15 cellular contexts compared by ENCODE assay signal in the genomic region with DNA sequence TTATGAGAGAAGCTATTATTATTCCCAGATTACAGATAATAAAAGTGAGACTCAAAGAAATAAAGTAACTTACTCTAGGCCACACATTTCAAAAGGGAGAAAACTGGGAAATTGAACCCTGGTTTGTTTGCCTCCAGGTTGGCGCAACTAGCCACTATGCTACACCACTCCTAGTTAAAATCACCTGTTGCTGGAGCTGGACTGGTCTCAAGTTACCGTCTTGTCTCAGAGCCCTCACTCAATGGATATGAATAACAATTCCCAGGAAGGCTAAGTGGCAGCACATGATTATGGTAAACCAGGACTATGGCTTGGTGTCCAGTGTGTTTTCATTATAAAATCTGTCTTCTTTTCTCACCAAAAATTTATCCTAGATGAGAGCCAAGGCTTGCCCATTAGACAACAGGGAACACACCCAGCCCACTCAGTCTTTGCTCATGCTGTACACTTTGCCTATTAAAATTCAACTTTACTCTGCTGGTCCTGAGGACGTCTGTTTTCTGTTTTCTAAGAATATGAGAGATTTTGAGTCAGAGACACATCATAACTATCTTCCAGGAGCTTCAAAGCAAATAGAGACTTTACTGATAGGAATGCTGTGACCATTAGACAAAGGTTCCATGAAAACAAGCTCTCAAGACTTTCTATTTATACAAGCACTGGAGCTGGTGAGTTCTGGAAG. TPM values are rescaled to one million over a fixed set of nuclear protein-coding genes. Genes with fewer than 3 reads are reported as not detected.
DNase-seq lines count a peak whose midpoint lies in the region; TF ChIP-seq lines count a peak whose summit lies in the region.
"Had no signal": no experiment of that assay in that cellular context is flagged by ENCODE, and none has a peak within 500 bp of the region (broad histone marks: within the 10 kb centered on the region; RNA-seq: fewer than 3 reads in every experiment).

No MANE protein-coding gene starts in this region.

- no peaks in the 10 kb centered on the region for H3K4me1 ChIP-seq in GM23248 (ENCODE audit: insufficient read depth)
- H3K4me1 ChIP-seq: HAP-1 had no signal

- in situ Hi-C loops in GM23248 (cut with MboI) = no loop called here

- TF ChIP-seq CTCF in foreskin fibroblast (IDR thresholded peaks at IDR 0.05; ENCODE audit: low read depth, low read length) = no peak

- H3F3A ChIP-seq in GM23248 (ENCODE audit: insufficient read depth) = no peaks in the 10 kb centered on the region

- no peak overlapping the region for H3K4me3 ChIP-seq in GM23248
- H3K4me3 ChIP-seq in foreskin fibroblast (ENCODE audit: low read depth in 1 of 2, low read length in 2 of 2) = no peak overlapping the region
- H3K4me3 ChIP-seq: HAP-1 had no signal

- DNase-seq in NCI-H748 (lab: John Stamatoyannopoulos, UW; ENCODE audit: unreplicated experiment) (peak; percentile 18), NCI-H748 treated with DMSO at 0.1 percent for 48 hours (lab: John Stamatoyannopoulos, UW) (no peak), GM23248 (peak; percentile 44), NCI-H69 (lab: John Stamatoyannopoulos, UW) (peak; percentile 19), foreskin fibroblast (peak; percentile 54 to 81), COR-L47 (lab: John Stamatoyannopoulos, UW) (no peak), NCI-H1105 (lab: John Stamatoyannopoulos, UW) (no peak)
- no peak for DNase-seq in stimulated activated CD4-positive, alpha-beta T cell treated with anti-CD3 and anti-CD28 coated beads, Interleukin-2, amount 100 ng/mL, for 48 hours
- DNase-seq: Calu3; CD4-positive, alpha-beta T cell; NCI-H1417 treated with DMSO at 0.1 percent for 48 hours; NCI-H1930; NCI-H524 had no signal

- no peaks in the 10 kb centered on the region for H3K9me3 ChIP-seq in GM23248 (ENCODE audit: low read depth)
- H3K9me3 ChIP-seq: HAP-1 had no signal

- no peak overlapping the region for H3K4me2 ChIP-seq in GM23248 (ENCODE audit: unreplicated experiment)

- H3K27ac ChIP-seq in GM23248 = no peak overlapping the region
- H3K27ac ChIP-seq: HL-60 had no signal

- no peaks in the 10 kb centered on the region for H3K27me3 ChIP-seq in GM23248 (replicated peaks; ENCODE audit: insufficient read depth)

- H3K9me2 ChIP-seq in GM23248 (ENCODE audit: insufficient read depth) = no peaks in the 10 kb centered on the region

- H2AFZ ChIP-seq in GM23248 = no peak overlapping the region

- H3K36me3 ChIP-seq in GM23248 (ENCODE audit: low read depth) = no peaks in the 10 kb centered on the region
- H3K36me3 ChIP-seq: HAP-1 had no signal

- H3K9ac ChIP-seq in GM23248 = no peak overlapping the region

- H3K79me2 ChIP-seq in GM23248 (ENCODE audit: insufficient read depth) = no peaks in the 10 kb centered on the region

- 58 to 61% methylated on average over 3 of the region's 3 CpGs for WGBS in GM23248 (ENCODE audit: low coverage in 1 of 2, low lambda C conversion rate in 2 of 2, missing lambda C conversion rate in 2 of 2), 2 experiments

- no peaks in the 10 kb centered on the region for H4K20me1 ChIP-seq in GM23248 (ENCODE audit: insufficient read depth)

RNA-seq across cellular contexts. Expression of a gene that starts 58.1 kb away (rescaled TPM):
- 0.65 TPM in 1 of 2 replicates, not detected in the other for total RNA-seq in GM23248 (2014; rRNA removed; shearing (Covaris generic))
- 0.09 and 0.19 TPM in 2 replicates for polyA plus RNA-seq in GM23248 (2016; fragmentation: Nextera tagmentation; extraction: Ambion mirVana)

Comparison
In these comparisons a context has a peak if more than half of its experiments do, and no peak if none do; other contexts are left out.
1. DNase-seq: peak in NCI-H748 (single experiment), GM23248 (single experiment), NCI-H69 (single experiment) and foreskin fibroblast (2 of 2); none in NCI-H748 treated with DMSO at 0.1 percent for 48 hours (single experiment), COR-L47 (single experiment), NCI-H1105 (single experiment) and stimulated activated CD4-positive, alpha-beta T cell treated with anti-CD3 and anti-CD28 coated beads, Interleukin-2, amount 100 ng/mL, for 48 hours (0 of 2).